In the genomic region with DNA sequence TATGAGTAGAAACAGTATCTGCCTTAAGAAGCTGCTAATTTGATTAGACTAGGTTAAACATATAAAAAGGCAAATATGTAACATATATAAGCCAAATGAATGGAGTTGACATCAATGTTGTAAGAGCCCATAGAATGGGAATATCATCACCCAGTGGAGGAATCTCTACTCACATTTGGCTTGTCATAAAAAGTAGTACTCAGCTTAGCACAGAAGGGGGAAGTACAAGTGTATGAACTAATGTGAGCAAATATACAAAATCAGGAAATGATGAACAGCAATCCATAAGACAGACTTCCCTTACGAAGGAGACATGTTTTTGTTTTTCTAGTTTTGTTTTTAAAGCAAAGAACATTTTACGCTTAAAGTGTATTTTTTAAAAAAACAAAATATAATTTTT, we compare ENCODE assay signal across 1 cellular context.
TF ChIP-seq lines count a peak whose summit lies in the region.

No MANE protein-coding gene starts in this region.

TF ChIP-seq in endothelial cell of umbilical vein, 7 proteins besides CTCF, POLR2A, EP300 and RAD21:
- TF ChIP-seq POLR2AphosphoS5 (IDR thresholded peaks at IDR 0.05; ENCODE audit: insufficient read depth, low read depth, low read length) = no peak
- TF ChIP-seq EZH2 (IDR thresholded peaks at IDR 0.05; ENCODE audit: borderline replicate concordance, low read depth, low read length, severe bottlenecking) = no peak
- no peak for TF ChIP-seq MYC (IDR thresholded peaks at IDR 0.05; ENCODE audit: low read depth, low read length)
- no peak for TF ChIP-seq JUN (IDR thresholded peaks at IDR 0.05; ENCODE audit: borderline replicate concordance, insufficient read depth, insufficient read length, low read depth)
- no peak for TF ChIP-seq FOS (IDR thresholded peaks at IDR 0.05; ENCODE audit: borderline replicate concordance, insufficient read depth, low read length)
- TF ChIP-seq MAX (IDR thresholded peaks at IDR 0.05; ENCODE audit: insufficient read depth, insufficient read length) = no peak
- no peak for TF ChIP-seq GATA2 (IDR thresholded peaks at IDR 0.05; ENCODE audit: insufficient read depth, insufficient read length, low read depth, low read length)
